1 cellular context compared by ENCODE assay signal in the genomic region with DNA sequence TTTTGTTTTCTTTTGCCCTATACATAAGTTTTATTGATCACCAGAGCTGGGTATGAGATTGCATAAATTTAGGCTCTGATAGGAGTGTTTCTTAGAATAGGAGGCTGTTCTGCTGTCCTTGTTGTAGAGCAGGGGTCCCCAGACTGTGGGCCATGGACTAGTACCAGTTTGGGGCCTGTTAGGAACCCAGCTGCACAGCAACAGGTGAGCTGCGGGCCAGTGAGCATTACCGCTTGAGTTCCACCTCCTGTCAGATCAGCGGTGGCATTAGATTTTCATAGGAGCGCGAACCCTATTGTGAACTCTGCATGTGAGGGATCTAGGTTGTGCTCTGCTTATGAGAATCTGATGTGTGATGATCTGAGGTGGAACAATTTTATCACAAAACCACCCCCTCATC.
TF ChIP-seq lines count a peak whose summit lies in the region.

No MANE protein-coding gene starts in this region.

TF ChIP-seq in K562, 482 proteins besides CTCF, POLR2A, EP300 and RAD21:
- TF ChIP-seq HEY1 (CRISPR knock-in tag; IDR thresholded peaks at IDR 0.05; ENCODE audit: borderline replicate concordance): no peak
- TF ChIP-seq STAT6 (CRISPR knock-in tag; IDR thresholded peaks at IDR 0.05): no peak
- no peak for TF ChIP-seq SLC30A9 (CRISPR knock-in tag; IDR thresholded peaks at IDR 0.05)
